9 cellular contexts compared by ENCODE assay signal in the genomic region with DNA sequence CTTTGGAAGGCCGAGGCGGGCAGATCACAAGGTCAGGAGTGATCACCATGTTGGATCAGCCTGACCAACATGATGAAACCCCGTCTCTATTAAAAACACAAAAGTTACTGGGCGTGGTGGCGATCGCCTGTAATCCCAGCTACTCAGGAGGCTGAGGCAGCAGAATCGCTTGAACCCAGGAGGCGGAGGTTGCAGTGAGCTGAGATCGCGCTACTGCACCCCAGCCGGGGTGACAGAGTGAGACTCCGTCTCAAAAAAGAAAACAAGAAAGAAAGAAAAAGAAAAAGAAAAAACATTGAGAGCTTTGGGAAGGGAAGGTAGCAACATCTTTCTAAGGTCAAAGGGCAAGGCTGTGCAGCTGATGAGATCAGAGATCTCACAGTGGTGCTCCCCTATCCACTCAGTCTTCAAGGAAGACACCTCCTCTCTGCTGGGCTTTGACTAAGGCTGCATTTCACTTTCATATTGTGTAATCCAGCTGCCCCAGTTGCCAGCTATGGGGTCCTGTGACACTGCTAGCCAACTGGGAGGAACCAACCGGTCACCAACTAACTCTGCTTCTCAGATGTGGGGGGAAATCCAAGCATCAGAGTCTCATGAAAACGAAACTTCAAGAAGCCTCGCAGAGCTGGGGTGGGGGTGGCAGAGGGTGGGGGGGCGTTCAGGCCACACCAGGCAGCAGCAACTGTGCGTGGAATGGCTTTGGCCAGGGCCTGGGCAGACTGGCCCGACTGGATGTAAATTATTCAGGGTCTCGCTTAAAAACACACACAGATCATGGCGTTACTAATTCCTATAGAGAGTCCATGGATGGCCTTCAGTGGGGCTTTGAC.
DNase-seq lines count a peak whose midpoint lies in the region; ATAC-seq lines count a peak whose summit lies in the region.
"Had no signal": no experiment of that assay in that cellular context is flagged by ENCODE, and none has a peak within 500 bp of the region (broad histone marks: within the 10 kb centered on the region; RNA-seq: fewer than 3 reads in every experiment).

No MANE protein-coding gene starts in this region.

- peak overlapping the region; percentile 96 to 98 for H3K9ac ChIP-seq in mucosa of rectum (ENCODE audit: low read depth in 1 of 2, low read length in 2 of 2)

- no peaks in the 10 kb centered on the region for H3K9me3 ChIP-seq in mucosa of rectum (ENCODE audit: control insufficient read depth in 2 of 2, low read length in 2 of 2)
- H3K9me3 ChIP-seq: A549 had no signal

- DNase-seq in SIG-M5 treated with dmso at 0.1 percent for 504 hours (lab: John Stamatoyannopoulos, UW; ENCODE audit: unreplicated experiment) = peak; percentile 68
- no peak for DNase-seq in SIG-M5 (lab: John Stamatoyannopoulos, UW)
- DNase-seq in T-helper 22 cell (ENCODE audit: low read depth) = peak; percentile 23
- peak; percentile 59 for DNase-seq in central memory CD4-positive, alpha-beta T cell
- no peak for DNase-seq in NCI-H1694 (lab: John Stamatoyannopoulos, UW)

- ATAC-seq in HG03139 (IDR thresholded peaks at IDR 0.05; ENCODE audit: unreplicated experiment) = peak; percentile 47

- H3K4me3 Mint-ChIP-seq in stimulated activated naive CD8-positive, alpha-beta T cell treated with anti-CD3 and anti-CD28 coated beads, Interleukin-15, Interleukin-2, amounts not matched to agents 100 ng/mL and 50 ng/mL, for 24 hours = peak overlapping the region; percentile 97

- H3K9me3 Mint-ChIP-seq in stimulated activated naive CD8-positive, alpha-beta T cell treated with anti-CD3 and anti-CD28 coated beads, Interleukin-15, Interleukin-2, amounts not matched to agents 100 ng/mL and 50 ng/mL, for 24 hours = no peaks in the 10 kb centered on the region

- H3K27ac ChIP-seq in mucosa of rectum (ENCODE audit: low read depth in 2 of 2, low read length in 2 of 2) = peak overlapping the region; percentile 96 to 98

- H3K27ac Mint-ChIP-seq in stimulated activated naive CD8-positive, alpha-beta T cell treated with anti-CD3 and anti-CD28 coated beads, Interleukin-15, Interleukin-2, amounts not matched to agents 100 ng/mL and 50 ng/mL, for 24 hours = peak overlapping the region; percentile 99

- H3K27me3 ChIP-seq in mucosa of rectum (ENCODE audit: control insufficient read depth in 2 of 2, insufficient read depth in 2 of 2, low read length in 2 of 2) = no peaks in the 10 kb centered on the region

- H3K4me3 ChIP-seq in mucosa of rectum (ENCODE audit: low read length in 2 of 2) = peak overlapping the region; percentile 95 to 99

- peaks cover 56% of the 10 kb centered on the region for H3K4me1 Mint-ChIP-seq in stimulated activated naive CD8-positive, alpha-beta T cell treated with anti-CD3 and anti-CD28 coated beads, Interleukin-15, Interleukin-2, amounts not matched to agents 100 ng/mL and 50 ng/mL, for 24 hours (ENCODE audit: low read depth)

- no peaks in the 10 kb centered on the region for H3K36me3 ChIP-seq in mucosa of rectum (ENCODE audit: control insufficient read depth in 2 of 2, insufficient read depth in 2 of 2, low read length in 2 of 2)

- H3K36me3 Mint-ChIP-seq in stimulated activated naive CD8-positive, alpha-beta T cell treated with anti-CD3 and anti-CD28 coated beads, Interleukin-15, Interleukin-2, amounts not matched to agents 100 ng/mL and 50 ng/mL, for 24 hours (ENCODE audit: low read depth) = peaks cover 10% of the 10 kb centered on the region

- H3K27me3 Mint-ChIP-seq in stimulated activated naive CD8-positive, alpha-beta T cell treated with anti-CD3 and anti-CD28 coated beads, Interleukin-15, Interleukin-2, amounts not matched to agents 100 ng/mL and 50 ng/mL, for 24 hours = no peaks in the 10 kb centered on the region

- H3K4me1 ChIP-seq in mucosa of rectum (ENCODE audit: control insufficient read depth in 2 of 2, insufficient read depth in 2 of 2, low read length in 2 of 2) = peaks cover 24 to 26% of the 10 kb centered on the region in 2 donors

Comparison
In these comparisons a context has a peak if more than half of its experiments do, and no peak if none do; other contexts are left out.
1. DNase-seq: peak in SIG-M5 treated with dmso at 0.1 percent for 504 hours (single experiment), T-helper 22 cell (single experiment) and central memory CD4-positive, alpha-beta T cell (single experiment); none in SIG-M5 (single experiment) and NCI-H1694 (single experiment).